Comparison of ENCODE assay signal across 16 cellular contexts in genomic region chr2:130328710-130329109, GRCh38. TPM values are rescaled to one million over a fixed set of nuclear protein-coding genes. Genes with fewer than 3 reads are reported as not detected.
DNase-seq lines count a peak whose midpoint lies in the region; ATAC-seq and TF ChIP-seq lines count a peak whose summit lies in the region.
"Had no signal": no experiment of that assay in that cellular context is flagged by ENCODE, and none has a peak within 500 bp of the region (broad histone marks: within the 10 kb centered on the region; RNA-seq: fewer than 3 reads in every experiment).

No MANE protein-coding gene starts in this region.

- H3K4me3 ChIP-seq in Panc1 (ENCODE audit: low read depth in 2 of 2, low read length in 2 of 2) (no peak overlapping the region), transverse colon (no peak overlapping the region)
- H3K4me3 ChIP-seq: left ventricle myocardium inferior, SJSA1 had no signal

- peaks cover 63% of the 10 kb centered on the region for H3K27me3 Mint-ChIP-seq in type B pancreatic cell
- peaks cover 34 to 46% of the 10 kb centered on the region in 2 donors for H3K27me3 Mint-ChIP-seq in natural killer cell treated with Interleukin-12 subunit alpha and Interleukin-12 subunit beta and Interleukin-15 and Interleukin-18, amount 100 ng/mL, for 72 hours

- 28 to 37% methylated on average over 2 of the region's 2 CpGs for WGBS in transverse colon (ENCODE audit: low coverage in 1 of 2), 2 donors

- H3K27ac Mint-ChIP-seq in type B pancreatic cell: no peak overlapping the region
- no peak overlapping the region for H3K27ac Mint-ChIP-seq in natural killer cell treated with Interleukin-12 subunit alpha and Interleukin-12 subunit beta and Interleukin-15 and Interleukin-18, amount 100 ng/mL, for 72 hours
- H3K27ac Mint-ChIP-seq: activated CD4-positive, alpha-beta memory T cell treated with anti-CD3 and anti-CD28 coated beads for 36 hours; activated T-helper 1 cell treated with anti-CD3 and anti-CD28 coated beads, Interleukin-12 subunit alpha, Interleukin-12 subunit beta, Interleukin-2, Interleukin-4 antibody, amounts not matched to agents 30 ng/mL and 10 ng/mL and 1 ng/mL, durations not matched to agents 14 hours and 24 hours and 36 hours; stimulated activated memory B cell treated with anti-CD40 and anti-IgM and Interleukin-4, amounts not matched to agents 10 μg/mL and 1 μg/mL and 100 μg/mL, for 72 hours had no signal

- H3K36me3 ChIP-seq in Panc1 (ENCODE audit: control insufficient read depth, insufficient read depth, low read length) (no peaks in the 10 kb centered on the region), transverse colon (no peaks in the 10 kb centered on the region)
- H3K36me3 ChIP-seq: left ventricle myocardium inferior, SJSA1 had no signal

- H3K4me3 Mint-ChIP-seq in type B pancreatic cell: no peak overlapping the region
- H3K4me3 Mint-ChIP-seq in natural killer cell treated with Interleukin-12 subunit alpha and Interleukin-12 subunit beta and Interleukin-15 and Interleukin-18, amount 100 ng/mL, for 72 hours: no peak overlapping the region
- H3K4me3 Mint-ChIP-seq: activated CD4-positive, alpha-beta memory T cell treated with anti-CD3 and anti-CD28 coated beads for 36 hours; activated T-helper 1 cell treated with anti-CD3 and anti-CD28 coated beads, Interleukin-12 subunit alpha, Interleukin-12 subunit beta, Interleukin-2, Interleukin-4 antibody, amounts not matched to agents 30 ng/mL and 10 ng/mL and 1 ng/mL, durations not matched to agents 14 hours and 24 hours and 36 hours; stimulated activated memory B cell treated with anti-CD40 and anti-IgM and Interleukin-4, amounts not matched to agents 10 μg/mL and 1 μg/mL and 100 μg/mL, for 72 hours had no signal

- no peaks in the 10 kb centered on the region for H3K36me3 Mint-ChIP-seq in type B pancreatic cell
- H3K36me3 Mint-ChIP-seq in natural killer cell treated with Interleukin-12 subunit alpha and Interleukin-12 subunit beta and Interleukin-15 and Interleukin-18, amount 100 ng/mL, for 72 hours: no peaks in the 10 kb centered on the region
- H3K36me3 Mint-ChIP-seq: activated CD4-positive, alpha-beta memory T cell treated with anti-CD3 and anti-CD28 coated beads for 36 hours; stimulated activated memory B cell treated with anti-CD40 and anti-IgM and Interleukin-4, amounts not matched to agents 10 μg/mL and 1 μg/mL and 100 μg/mL, for 72 hours had no signal

- no TSS peak for BruUV-seq in Panc1 (replicated peaks; lab: Mats Ljungman, UMichigan)

- H3K9me3 Mint-ChIP-seq in type B pancreatic cell: no peaks in the 10 kb centered on the region
- no peaks in the 10 kb centered on the region for H3K9me3 Mint-ChIP-seq in natural killer cell treated with Interleukin-12 subunit alpha and Interleukin-12 subunit beta and Interleukin-15 and Interleukin-18, amount 100 ng/mL, for 72 hours
- H3K9me3 Mint-ChIP-seq: activated CD4-positive, alpha-beta memory T cell treated with anti-CD3 and anti-CD28 coated beads for 36 hours; activated T-helper 1 cell treated with anti-CD3 and anti-CD28 coated beads, Interleukin-12 subunit alpha, Interleukin-12 subunit beta, Interleukin-2, Interleukin-4 antibody, amounts not matched to agents 30 ng/mL and 10 ng/mL and 1 ng/mL, durations not matched to agents 14 hours and 24 hours and 36 hours; stimulated activated memory B cell treated with anti-CD40 and anti-IgM and Interleukin-4, amounts not matched to agents 10 μg/mL and 1 μg/mL and 100 μg/mL, for 72 hours had no signal

- H3K9me3 ChIP-seq in Panc1 (ENCODE audit: control insufficient read depth, insufficient read depth, low read depth, low read length) (no peaks in the 10 kb centered on the region), transverse colon (no peaks in the 10 kb centered on the region)
- H3K9me3 ChIP-seq: left ventricle myocardium inferior, SJSA1 had no signal

- peaks cover 8% of the 10 kb centered on the region for H3K27me3 ChIP-seq in Panc1 (ENCODE audit: control insufficient read depth, insufficient read depth, low read length)
- H3K27me3 ChIP-seq in foreskin keratinocyte: no peaks in the 10 kb centered on the region
- H3K27me3 ChIP-seq in transverse colon: peaks cover 68% of the 10 kb centered on the region

- TF ChIP-seq EP300 in transverse colon (IDR thresholded peaks at IDR 0.05; ENCODE audit: low read depth): no peak

- ATAC-seq in Panc1 (no peak), foreskin keratinocyte (peak; percentile 90)
- no peak for ATAC-seq in natural killer cell treated with Interleukin-12 subunit alpha and Interleukin-12 subunit beta and Interleukin-15 and Interleukin-18, amount 100 ng/mL, for 72 hours
- ATAC-seq: stimulated activated memory B cell treated with anti-CD40 and anti-IgM and Interleukin-4, amounts not matched to agents 10 μg/mL and 1 μg/mL and 100 μg/mL, for 72 hours had no signal

- POLR2A ChIA-PET in Panc1 (lab: Charles Lee): interaction anchor here (0.9 kb wide), 1 partner anchor 37 kb away, joined by 3 read pairs; no protein-coding TSS in a partner anchor

- no peak for TF ChIP-seq POLR2A in transverse colon (IDR thresholded peaks at IDR 0.05)

- intact Hi-C loops in Panc1 (cut with micrococcal nuclease; ENCODE audit: unreplicated experiment): no loop called here
- intact Hi-C loops in transverse colon (cut with DNase I; ENCODE audit: low total_unique reads): no loop called here

- CTCF ChIA-PET in Panc1 (lab: Charles Lee): interaction anchor here (2.0 kb wide), 1 partner anchor 40 kb away, joined by 7 read pairs; no protein-coding TSS in a partner anchor

- H3K27ac ChIP-seq in Panc1 (ENCODE audit: low read length) (peak overlapping the region; percentile 40; the same call in 1 of the 2 replicates), foreskin keratinocyte (peak overlapping the region; percentile 91), transverse colon (no peak overlapping the region)
- H3K27ac ChIP-seq: left ventricle myocardium inferior, SJSA1 had no signal

- DNase-seq in AG08396 (ENCODE audit: low spot score): peak; percentile 18
- DNase-seq in HT1080 (ENCODE audit: low read depth): peak; percentile 78
- DNase-seq in Panc1 (ENCODE audit: low read depth, low spot score): no peak
- DNase-seq in foreskin keratinocyte: peak; percentile 96 to 98
- no peak for DNase-seq in type B pancreatic cell (ENCODE audit: extremely low spot score, unreplicated experiment)
- no peak for DNase-seq in natural killer cell treated with Interleukin-12 subunit alpha and Interleukin-12 subunit beta and Interleukin-15 and Interleukin-18, amount 100 ng/mL, for 72 hours (ENCODE audit: low spot score)
- no peak for DNase-seq in A172 (ENCODE audit: low spot score)
- no peak for DNase-seq in transverse colon
- DNase-seq: activated CD4-positive, alpha-beta memory T cell treated with anti-CD3 and anti-CD28 coated beads for 36 hours; GOT3; KG1; left ventricle myocardium inferior; NCI-H1694 treated with DMSO at 0.1 percent for 48 hours had no signal

- peaks cover 6% of the 10 kb centered on the region for H3K4me1 Mint-ChIP-seq in type B pancreatic cell (ENCODE audit: unreplicated experiment)
- H3K4me1 Mint-ChIP-seq in natural killer cell treated with Interleukin-12 subunit alpha and Interleukin-12 subunit beta and Interleukin-15 and Interleukin-18, amount 100 ng/mL, for 72 hours (ENCODE audit: low read depth in 2 of 2): peaks cover 0 to 5% of the 10 kb centered on the region in 2 donors

- no peak for TF ChIP-seq CTCF in Panc1 (IDR thresholded peaks at IDR 0.05)
- TF ChIP-seq CTCF in foreskin keratinocyte (conservative IDR thresholded peaks at IDR 0.05): no peak
- no peak for TF ChIP-seq CTCF in type B pancreatic cell (conservative IDR thresholded peaks at IDR 0.05)
- TF ChIP-seq CTCF in transverse colon (IDR thresholded peaks at IDR 0.05): no peak

- H3K4me1 ChIP-seq in Panc1 (ENCODE audit: control insufficient read depth, insufficient read depth, low read length) (peaks cover 6% of the 10 kb centered on the region; the same call in 1 of the 2 replicates), foreskin keratinocyte (peaks cover 18% of the 10 kb centered on the region), transverse colon (peaks cover 0 to 8% (median 3%) of the 10 kb centered on the region in 4 donors)

- in situ Hi-C loops in Panc1 (cut with HindIII; ENCODE audit: low pct_unique_long_range_greater_than_20kb, low sequenced_read_pairs) (no loop called here), transverse colon (cut with MboI; ENCODE audit: low pct_ligation_motif_present in 1 of 4, low pct_unique_long_range_greater_than_20kb in 1 of 4, low sequenced_read_pairs in 3 of 4) (loop anchor here in 3 of 4 donors (25.0 kb wide), 3 partner anchors 166 to 759 kb away; partner anchors contain the start of gene FAM168B (in 1 of the 3))

RNA-seq across cellular contexts. Expression of gene IMP4, which starts 14.0 kb away (rescaled TPM):
- 213 and 223 TPM in 2 replicates for total RNA-seq in HT1080 (2014; rRNA removed; shearing (Covaris generic))
- polyA plus RNA-seq in HT1080 (2015; cell fraction: cytosol; rRNA removed): 171 and 185 TPM in 2 replicates
- 155 and 170 TPM in 2 replicates for polyA plus RNA-seq in HT1080 (2015; cell fraction: nucleus; rRNA removed)
- total RNA-seq in Panc1 (2021; ENCODE audit: unreplicated experiment): 104 TPM
- 162 TPM for polyA plus RNA-seq in Panc1 (2012; ENCODE audit: insufficient read length)
- 107 and 120 TPM in 2 replicates for total RNA-seq in foreskin keratinocyte
- 135 and 142 TPM in 2 replicates for polyA plus RNA-seq in foreskin keratinocyte
- total RNA-seq in type B pancreatic cell (ENCODE audit: low replicate concordance): 53.6 and 67.0 TPM in 2 replicates
- 100 to 1,000 TPM in 1 of 2 donors, 10 to 100 TPM in 1; 94.1 to 198 TPM for total RNA-seq in natural killer cell treated with Interleukin-12 subunit alpha and Interleukin-12 subunit beta and Interleukin-15 and Interleukin-18, amount 100 ng/mL, for 72 hours
- total RNA-seq in A172 (2014; rRNA removed; shearing (Covaris generic)): 139 and 142 TPM in 2 replicates
- 100 to 1,000 TPM in 1 of 4 donors, 10 to 100 TPM in 3; 52.1 to 367 (median 83.7) TPM for total RNA-seq in transverse colon

RNA-seq across cellular contexts. Expression of gene PTPN18, which starts 27.1 kb away (rescaled TPM):
- 13.5 and 20.3 TPM in 2 replicates for total RNA-seq in HT1080 (2014; rRNA removed; shearing (Covaris generic))
- 29.9 and 33.0 TPM in 2 replicates for polyA plus RNA-seq in HT1080 (2015; cell fraction: cytosol; rRNA removed)
- polyA plus RNA-seq in HT1080 (2015; cell fraction: nucleus; rRNA removed): 38.4 and 43.8 TPM in 2 replicates
- total RNA-seq in Panc1 (2021; ENCODE audit: unreplicated experiment) (35.3 TPM), foreskin keratinocyte (16.3 and 18.8 TPM in 2 replicates), type B pancreatic cell (ENCODE audit: low replicate concordance) (35.8 and 37.5 TPM in 2 replicates), transverse colon (100 to 1,000 TPM; 136 to 168 (median 148) TPM)
- 27.4 TPM for polyA plus RNA-seq in Panc1 (2012; ENCODE audit: insufficient read length)
- polyA plus RNA-seq in foreskin keratinocyte: 14.4 and 14.6 TPM in 2 replicates
- total RNA-seq in natural killer cell treated with Interleukin-12 subunit alpha and Interleukin-12 subunit beta and Interleukin-15 and Interleukin-18, amount 100 ng/mL, for 72 hours: 100 to 1,000 TPM in 1 of 2 donors, 10 to 100 TPM in 1; 97.9 to 101 TPM
- total RNA-seq in A172 (2014; rRNA removed; shearing (Covaris generic)): 21.0 and 25.9 TPM in 2 replicates

Comparison
In these comparisons a context has a peak if more than half of its experiments do, and no peak if none do; other contexts are left out.
1. DNase-seq: peak in AG08396 (single experiment), HT1080 (single experiment) and foreskin keratinocyte (2 of 2); none in Panc1 (single experiment), type B pancreatic cell (single experiment), natural killer cell treated with Interleukin-12 subunit alpha and Interleukin-12 subunit beta and Interleukin-15 and Interleukin-18, amount 100 ng/mL, for 72 hours (single experiment), A172 (single experiment) and transverse colon (single experiment).
2. H3K27ac ChIP-seq: peak in Panc1 (single experiment) and foreskin keratinocyte (single experiment); none in transverse colon (0 of 4).